Comparison of ENCODE assay signal across 17 cellular contexts in genomic region chr3:72270730-72271129, GRCh38.
DNase-seq lines count a peak whose midpoint lies in the region; ATAC-seq and TF ChIP-seq lines count a peak whose summit lies in the region.
"Had no signal": no experiment of that assay in that cellular context is flagged by ENCODE, and none has a peak within 500 bp of the region (broad histone marks: within the 10 kb centered on the region; RNA-seq: fewer than 3 reads in every experiment).

No MANE protein-coding gene starts in this region.

- peaks cover 3 to 5% of the 10 kb centered on the region in 2 donors for H3K4me1 ChIP-seq in uterus

- no peaks in the 10 kb centered on the region for H3K27me3 Mint-ChIP-seq in activated CD4-positive, alpha-beta T cell treated with anti-CD3 and anti-CD28 coated beads, Interleukin-2, amount 10 ng/mL, durations not matched to agents 7 days and 5 days
- no peaks in the 10 kb centered on the region for H3K27me3 Mint-ChIP-seq in endothelial cell (ENCODE audit: unreplicated experiment)
- no peaks in the 10 kb centered on the region for H3K27me3 Mint-ChIP-seq in mesothelial cell of epicardium (ENCODE audit: low read depth)

- H3K27me3 ChIP-seq in uterus: no peaks in the 10 kb centered on the region
- H3K27me3 ChIP-seq: body of pancreas, left lung had no signal

- intact Hi-C loops in uterus (cut with DNase I; ENCODE audit: low total_unique reads): no loop called here

- no peaks in the 10 kb centered on the region for H3K9me3 Mint-ChIP-seq in activated CD4-positive, alpha-beta T cell treated with anti-CD3 and anti-CD28 coated beads, Interleukin-2, amount 10 ng/mL, durations not matched to agents 7 days and 5 days
- H3K9me3 Mint-ChIP-seq in endothelial cell (ENCODE audit: unreplicated experiment) (no peaks in the 10 kb centered on the region), mesothelial cell of epicardium (no peaks in the 10 kb centered on the region)
- peaks cover 0 to 13% of the 10 kb centered on the region in 2 donors for H3K9me3 Mint-ChIP-seq in activated naive CD4-positive, alpha-beta T cell treated with anti-CD3 and anti-CD28 coated beads, Interleukin-2, amount 50 U/mL, for 72 hours

- peaks cover 69% of the 10 kb centered on the region for H3K4me1 Mint-ChIP-seq in activated CD4-positive, alpha-beta T cell treated with anti-CD3 and anti-CD28 coated beads, Interleukin-2, amount 10 ng/mL, durations not matched to agents 7 days and 5 days
- H3K4me1 Mint-ChIP-seq in endothelial cell (ENCODE audit: unreplicated experiment) (peaks cover 57% of the 10 kb centered on the region), mesothelial cell of epicardium (peaks cover 63% of the 10 kb centered on the region)

- H3K4me3 ChIP-seq in uterus: no peak overlapping the region
- H3K4me3 ChIP-seq: body of pancreas, left lung had no signal

- CTCF ChIA-PET in activated CD4-positive, alpha-beta T cell treated with anti-CD3 and anti-CD28 coated beads, Interleukin-2, amount 10 ng/mL, durations not matched to agents 7 days and 5 days (lab: Charles Lee): interaction anchor here (1.2 to 3.4 kb wide), 4 partner anchors 10 to 176 kb away, joined by 3 to 11 read pairs (median 6); no protein-coding TSS in a partner anchor

- no peak for ATAC-seq in activated naive CD4-positive, alpha-beta T cell treated with anti-CD3 and anti-CD28 coated beads, Interleukin-2, amount 50 U/mL, for 72 hours
- ATAC-seq in GM18511 (IDR thresholded peaks at IDR 0.05; ENCODE audit: unreplicated experiment): no peak
- ATAC-seq: Panc1 had no signal

- no peaks in the 10 kb centered on the region for H3K9me3 ChIP-seq in uterus
- H3K9me3 ChIP-seq: body of pancreas, left lung had no signal

- no peak for DNase-seq in activated CD4-positive, alpha-beta T cell treated with anti-CD3 and anti-CD28 coated beads, Interleukin-2, amount 10 ng/mL, durations not matched to agents 7 days and 5 days
- DNase-seq in activated CD4-positive, alpha-beta T cell treated with anti-CD3 and anti-CD28 coated beads, Interleukin-2, amount 50 U/mL, for 48 hours: no peak
- no peak for DNase-seq in endothelial cell (ENCODE audit: low spot score)
- no peak for DNase-seq in mesothelial cell of epicardium (ENCODE audit: low spot score in 2 of 2, unreplicated experiment in 2 of 2)
- DNase-seq in uterus: no peak
- no peak for DNase-seq in middle frontal gyrus (ENCODE audit: extremely low spot score, low spot score)
- DNase-seq in activated naive CD4-positive, alpha-beta T cell treated with anti-CD3 and anti-CD28 coated beads, Interleukin-2, amount 50 U/mL, for 72 hours (ENCODE audit: low spot score in 2 of 2): no peak
- DNase-seq: activated CD4-positive, alpha-beta T cell treated with anti-CD3 and anti-CD28 coated beads, Interleukin-2, amount 50 U/mL, for 1 hour; activated naive CD4-positive, alpha-beta T cell; activated T-cell treated with anti-CD3 and anti-CD28 coated beads for 4 hours; NCI-H1417 treated with DMSO at 0.1 percent for 48 hours; NCI-H82; stimulated activated CD4-positive, alpha-beta T cell treated with anti-CD3 and anti-CD28 coated beads, Interleukin-2, amount 100 ng/mL, for 48 hours had no signal

- TF ChIP-seq CTCF in endothelial cell (IDR thresholded peaks at IDR 0.05; ENCODE audit: unreplicated experiment) (no peak), mesothelial cell of epicardium (IDR thresholded peaks at IDR 0.05; ENCODE audit: unreplicated experiment) (no peak), uterus (IDR thresholded peaks at IDR 0.05) (no peak)

- TF ChIP-seq POLR2A in uterus (IDR thresholded peaks at IDR 0.05): no peak

- H3K4me3 Mint-ChIP-seq in activated CD4-positive, alpha-beta T cell treated with anti-CD3 and anti-CD28 coated beads, Interleukin-2, amount 10 ng/mL, durations not matched to agents 7 days and 5 days: no peak overlapping the region
- H3K4me3 Mint-ChIP-seq in endothelial cell (ENCODE audit: unreplicated experiment) (no peak overlapping the region), mesothelial cell of epicardium (no peak overlapping the region)

- no peaks in the 10 kb centered on the region for H3K36me3 ChIP-seq in uterus
- H3K36me3 ChIP-seq: left lung had no signal

- peak overlapping the region; percentile 31 to 74 for H3K27ac ChIP-seq in uterus

- H3K27ac Mint-ChIP-seq in activated CD4-positive, alpha-beta T cell treated with anti-CD3 and anti-CD28 coated beads, Interleukin-2, amount 10 ng/mL, durations not matched to agents 7 days and 5 days: peak overlapping the region; percentile 55
- peak overlapping the region; percentile 38 for H3K27ac Mint-ChIP-seq in endothelial cell (ENCODE audit: unreplicated experiment)
- peak overlapping the region; percentile 78 for H3K27ac Mint-ChIP-seq in mesothelial cell of epicardium
- no peak overlapping the region for H3K27ac Mint-ChIP-seq in activated naive CD4-positive, alpha-beta T cell treated with anti-CD3 and anti-CD28 coated beads, Interleukin-2, amount 50 U/mL, for 72 hours

- POLR2A ChIA-PET in activated CD4-positive, alpha-beta T cell treated with anti-CD3 and anti-CD28 coated beads, Interleukin-2, amount 10 ng/mL, durations not matched to agents 7 days and 5 days (lab: Charles Lee): interaction anchor here (0.6 kb wide), 1 partner anchor 431 kb away, joined by 3 read pairs; no protein-coding TSS in a partner anchor

- no peaks in the 10 kb centered on the region for H3K36me3 Mint-ChIP-seq in activated CD4-positive, alpha-beta T cell treated with anti-CD3 and anti-CD28 coated beads, Interleukin-2, amount 10 ng/mL, durations not matched to agents 7 days and 5 days (ENCODE audit: low read depth)
- H3K36me3 Mint-ChIP-seq in endothelial cell (ENCODE audit: low read depth, unreplicated experiment) (no peaks in the 10 kb centered on the region), mesothelial cell of epicardium (no peaks in the 10 kb centered on the region)
- peaks cover 0 to 9% of the 10 kb centered on the region in 2 donors for H3K36me3 Mint-ChIP-seq in activated naive CD4-positive, alpha-beta T cell treated with anti-CD3 and anti-CD28 coated beads, Interleukin-2, amount 50 U/mL, for 72 hours

Comparison
In these comparisons a context has a peak if more than half of its experiments do, and no peak if none do; other contexts are left out.
1. H3K27ac Mint-ChIP-seq: peak in activated CD4-positive, alpha-beta T cell treated with anti-CD3 and anti-CD28 coated beads, Interleukin-2, amount 10 ng/mL, durations not matched to agents 7 days and 5 days (single experiment), endothelial cell (single experiment) and mesothelial cell of epicardium (single experiment); none in activated naive CD4-positive, alpha-beta T cell treated with anti-CD3 and anti-CD28 coated beads, Interleukin-2, amount 50 U/mL, for 72 hours (0 of 2).